ENCODE assay signal across 1 cellular context in genomic region chrX:136691028-136691809, GRCh38.
A peak's percentile ranks its signal among the peaks of the same experiment; 100 is the strongest.
TF ChIP-seq lines count a peak whose summit lies in the region.

No MANE protein-coding gene starts in this region.

TF ChIP-seq in GM12878, 131 proteins besides CTCF, POLR2A, EP300 and RAD21 (continued from another document):
- TF ChIP-seq BHLHE40 (IDR thresholded peaks at IDR 0.05; ENCODE audit: borderline replicate concordance in 1 of 2, low read depth in 2 of 2, low read length in 1 of 2): peak in 1 of 2 experiments; percentile 24; a peak in 1 of 4 replicates
- no peak for TF ChIP-seq ZNF384 (IDR thresholded peaks at IDR 0.05; ENCODE audit: borderline replicate concordance, low read depth, low read length)
